1 cellular context compared by ENCODE assay signal in the genomic region with DNA sequence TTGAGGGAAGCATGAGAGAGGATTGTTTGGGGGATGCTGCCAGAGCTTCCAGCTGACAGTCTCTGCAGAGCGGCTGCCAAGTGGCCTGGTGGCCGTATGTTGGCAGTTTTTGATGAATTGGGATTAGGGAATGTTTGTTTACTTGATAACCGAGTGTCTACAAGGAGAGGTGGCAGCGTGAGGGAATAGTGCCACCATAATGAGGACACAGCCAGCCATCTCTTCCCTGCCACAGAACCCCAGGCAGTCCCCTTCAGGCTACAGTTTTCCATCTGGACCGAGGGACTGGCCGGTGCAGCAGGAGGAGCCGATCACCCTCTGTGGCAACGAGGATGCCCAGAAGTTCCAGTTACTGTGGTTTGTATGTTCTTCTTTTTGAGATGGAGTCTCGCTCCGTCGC.
TF ChIP-seq lines count a peak whose summit lies in the region.

No MANE protein-coding gene starts in this region.

TF ChIP-seq in SK-N-SH, 30 proteins besides CTCF, POLR2A, EP300 and RAD21 (continued from another document):
- TF ChIP-seq TAF1 (IDR thresholded peaks at IDR 0.05; ENCODE audit: borderline replicate concordance, low read depth, low read length): no peak
